ENCODE assay signal across 8 cellular contexts in genomic region chr2:178195390-178196166, GRCh38. TPM values are rescaled to one million over a fixed set of nuclear protein-coding genes. Genes with fewer than 3 reads are reported as not detected.
DNase-seq lines count a peak whose midpoint lies in the region; ATAC-seq, FAIRE-seq and TF ChIP-seq lines count a peak whose summit lies in the region.

No MANE protein-coding gene starts in this region.

- no peak for ATAC-seq in GM23338

- peaks cover 5% of the 10 kb centered on the region; the same call in 1 of the 2 replicates for H3F3A ChIP-seq in GM23338 (replicated peaks; ENCODE audit: low read depth)
- peaks cover 10% of the 10 kb centered on the region; the same call in 1 of the 2 replicates for H3F3A ChIP-seq in PC-9 (ENCODE audit: insufficient read depth, low read depth)

- H3K36me3 ChIP-seq in GM23338 (ENCODE audit: insufficient read depth), result no peaks in the 10 kb centered on the region
- H3K36me3 ChIP-seq in PC-9 (ENCODE audit: low read depth), result no peaks in the 10 kb centered on the region
- no peaks in the 10 kb centered on the region for H3K36me3 ChIP-seq in esophagus (ENCODE audit: control insufficient read depth in 2 of 2, insufficient read depth in 2 of 2, low read length in 1 of 2)

- no peak for DNase-seq in GM23338 (ENCODE audit: low spot score)
- DNase-seq in PC-9, result peak in 1 of 2 experiments; percentile 45
- no peak for DNase-seq in progenitor cell of endocrine pancreas (ENCODE audit: low spot score, unreplicated experiment)
- no peak for DNase-seq in MV-4-11 (lab: John Stamatoyannopoulos, UW)
- DNase-seq in HTR-8/SVneo (ENCODE audit: insufficient read length, low spot score), result no peak
- no peak for DNase-seq in NCI-H69 (lab: John Stamatoyannopoulos, UW)
- no peak for DNase-seq in NCI-H1417 treated with DMSO at 0.1 percent for 48 hours (lab: John Stamatoyannopoulos, UW)

- TSS peak; percentile 34 for BruUV-seq in PC-9 (replicated peaks; lab: Mats Ljungman, UMichigan)

- H3K79me2 ChIP-seq in GM23338 (replicated peaks; ENCODE audit: insufficient read depth) (no peaks in the 10 kb centered on the region; the same call in 1 of the 2 replicates), PC-9 (ENCODE audit: low read depth) (no peaks in the 10 kb centered on the region)

- WGBS in esophagus, 2 donors, result 16 to 24% methylated on average over 14 of the region's 14 CpGs

- no peaks in the 10 kb centered on the region for H3K9me2 ChIP-seq in GM23338 (ENCODE audit: insufficient read depth)
- H3K9me2 ChIP-seq in PC-9 (ENCODE audit: insufficient read depth), result no peaks in the 10 kb centered on the region

- peak overlapping the region; percentile 98 for H2AFZ ChIP-seq in GM23338
- peak overlapping the region; percentile 94 for H2AFZ ChIP-seq in PC-9

- intact Hi-C loops in PC-9 (cut with micrococcal nuclease; ENCODE audit: unreplicated experiment), result loop anchor here (1.0 to 10.0 kb wide), 5 partner anchors 63 to 219 kb away; partner anchors contain the start of gene PDE11A

- no peaks in the 10 kb centered on the region for H3K36me3 Mint-ChIP-seq in GM23338 (ENCODE audit: low read depth)
- no peaks in the 10 kb centered on the region for H3K36me3 Mint-ChIP-seq in progenitor cell of endocrine pancreas (ENCODE audit: insufficient read depth)

- TF ChIP-seq CTCF in GM23338 (conservative IDR thresholded peaks at IDR 0.05; ENCODE audit: low read depth in 2 of 2) (no peak), PC-9 (conservative IDR thresholded peaks at IDR 0.05) (no peak), progenitor cell of endocrine pancreas (IDR thresholded peaks at IDR 0.05; ENCODE audit: unreplicated experiment) (no peak)

- peaks cover 24% of the 10 kb centered on the region for H3K4me1 ChIP-seq in GM23338 (ENCODE audit: insufficient read depth)
- H3K4me1 ChIP-seq in PC-9 (replicated peaks; ENCODE audit: insufficient read depth), result peaks cover 16% of the 10 kb centered on the region
- no peaks in the 10 kb centered on the region for H3K4me1 ChIP-seq in esophagus (ENCODE audit: control insufficient read depth in 2 of 2, insufficient read depth in 2 of 2, low read length in 1 of 2)

- H3K27me3 ChIP-seq in GM23338 (ENCODE audit: insufficient read depth) (peaks cover 55% of the 10 kb centered on the region), PC-9 (ENCODE audit: insufficient read depth, low read depth) (peaks cover 24% of the 10 kb centered on the region; the same call in 1 of the 2 replicates), esophagus (ENCODE audit: control insufficient read depth in 1 of 2, insufficient read depth in 2 of 2, low read length in 2 of 2) (no peaks in the 10 kb centered on the region)

- peaks cover 26% of the 10 kb centered on the region for H3K4me1 Mint-ChIP-seq in GM23338
- peaks cover 9% of the 10 kb centered on the region for H3K4me1 Mint-ChIP-seq in progenitor cell of endocrine pancreas (ENCODE audit: low read depth)

- H3K4me3 ChIP-seq in GM23338, result peak overlapping the region; percentile 91
- peak overlapping the region; percentile 93 for H3K4me3 ChIP-seq in PC-9
- H3K4me3 ChIP-seq in esophagus (ENCODE audit: low read depth in 1 of 2, low read length in 2 of 2), result peak overlapping the region; percentile 78 to 84

- H3K9me3 Mint-ChIP-seq in GM23338 (no peaks in the 10 kb centered on the region), progenitor cell of endocrine pancreas (ENCODE audit: low read depth) (no peaks in the 10 kb centered on the region)

- no peak for FAIRE-seq in HTR-8/SVneo (lab: Jason Lieb, UNC)

- CTCF ChIA-PET in PC-9 (lab: Charles Lee), result interaction anchor here (0.6 to 1.0 kb wide), 2 partner anchors 80 to 126 kb away, joined by 3 to 4 read pairs; no protein-coding TSS in a partner anchor

- H3K4me2 ChIP-seq in GM23338, result peak overlapping the region; percentile 83
- H3K4me2 ChIP-seq in PC-9, result peak overlapping the region; percentile 88

- H3K4me3 Mint-ChIP-seq in GM23338 (peak overlapping the region; percentile 83), progenitor cell of endocrine pancreas (ENCODE audit: low read depth) (peak overlapping the region; percentile 77)

- no peaks in the 10 kb centered on the region for H3K9me3 ChIP-seq in PC-9 (ENCODE audit: insufficient read depth, low read depth)
- H3K9me3 ChIP-seq in esophagus (ENCODE audit: control insufficient read depth in 2 of 2, insufficient read depth in 1 of 2, low read depth in 1 of 2, low read length in 1 of 2), result no peaks in the 10 kb centered on the region

- POLR2A ChIA-PET in PC-9 (lab: Charles Lee; ENCODE audit: unreplicated experiment), result no interaction called here

- peaks cover 17% of the 10 kb centered on the region for H4K20me1 ChIP-seq in GM23338 (replicated peaks; ENCODE audit: insufficient read depth)
- H4K20me1 ChIP-seq in PC-9 (ENCODE audit: insufficient read depth), result no peaks in the 10 kb centered on the region

- H3K27me3 Mint-ChIP-seq in GM23338 (ENCODE audit: insufficient read depth, low read depth, poor library complexity) (peaks cover 32% of the 10 kb centered on the region), progenitor cell of endocrine pancreas (peaks cover 52% of the 10 kb centered on the region)

- no peak overlapping the region for H3K27ac ChIP-seq in GM23338 (ENCODE audit: low read depth)
- no peak overlapping the region for H3K27ac ChIP-seq in PC-9
- H3K27ac ChIP-seq in esophagus (ENCODE audit: low read depth in 2 of 2, low read length in 1 of 2), result peak overlapping the region; percentile 58 to 83

- H3K27ac Mint-ChIP-seq in GM23338 (no peak overlapping the region), progenitor cell of endocrine pancreas (peak overlapping the region; percentile 62)

TF ChIP-seq in GM23338, 12 proteins besides CTCF, POLR2A, EP300 and RAD21 (continues in another document):
- TF ChIP-seq, protein P1, sequence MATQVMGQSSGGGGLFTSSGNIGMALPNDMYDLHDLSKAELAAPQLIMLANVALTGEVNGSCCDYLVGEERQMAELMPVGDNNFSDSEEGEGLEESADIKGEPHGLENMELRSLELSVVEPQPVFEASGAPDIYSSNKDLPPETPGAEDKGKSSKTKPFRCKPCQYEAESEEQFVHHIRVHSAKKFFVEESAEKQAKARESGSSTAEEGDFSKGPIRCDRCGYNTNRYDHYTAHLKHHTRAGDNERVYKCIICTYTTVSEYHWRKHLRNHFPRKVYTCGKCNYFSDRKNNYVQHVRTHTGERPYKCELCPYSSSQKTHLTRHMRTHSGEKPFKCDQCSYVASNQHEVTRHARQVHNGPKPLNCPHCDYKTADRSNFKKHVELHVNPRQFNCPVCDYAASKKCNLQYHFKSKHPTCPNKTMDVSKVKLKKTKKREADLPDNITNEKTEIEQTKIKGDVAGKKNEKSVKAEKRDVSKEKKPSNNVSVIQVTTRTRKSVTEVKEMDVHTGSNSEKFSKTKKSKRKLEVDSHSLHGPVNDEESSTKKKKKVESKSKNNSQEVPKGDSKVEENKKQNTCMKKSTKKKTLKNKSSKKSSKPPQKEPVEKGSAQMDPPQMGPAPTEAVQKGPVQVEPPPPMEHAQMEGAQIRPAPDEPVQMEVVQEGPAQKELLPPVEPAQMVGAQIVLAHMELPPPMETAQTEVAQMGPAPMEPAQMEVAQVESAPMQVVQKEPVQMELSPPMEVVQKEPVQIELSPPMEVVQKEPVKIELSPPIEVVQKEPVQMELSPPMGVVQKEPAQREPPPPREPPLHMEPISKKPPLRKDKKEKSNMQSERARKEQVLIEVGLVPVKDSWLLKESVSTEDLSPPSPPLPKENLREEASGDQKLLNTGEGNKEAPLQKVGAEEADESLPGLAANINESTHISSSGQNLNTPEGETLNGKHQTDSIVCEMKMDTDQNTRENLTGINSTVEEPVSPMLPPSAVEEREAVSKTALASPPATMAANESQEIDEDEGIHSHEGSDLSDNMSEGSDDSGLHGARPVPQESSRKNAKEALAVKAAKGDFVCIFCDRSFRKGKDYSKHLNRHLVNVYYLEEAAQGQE (IDR thresholded peaks at IDR 0.05; ENCODE audit: unreplicated experiment), result no peak
- TF ChIP-seq EZH2phosphoT487 (IDR thresholded peaks at IDR 0.05; ENCODE audit: unreplicated experiment), result no peak
- TF ChIP-seq NANOG (IDR thresholded peaks at IDR 0.05; ENCODE audit: borderline replicate concordance), result no peak
- no peak for TF ChIP-seq ZNF114 (CRISPR knock-in tag; IDR thresholded peaks at IDR 0.05)
- TF ChIP-seq CREB1 (CRISPR knock-in tag; IDR thresholded peaks at IDR 0.05; ENCODE audit: low read depth), result no peak
- no peak for TF ChIP-seq ETS1 (IDR thresholded peaks at IDR 0.05)
- TF ChIP-seq EZH2 (IDR thresholded peaks at IDR 0.05; ENCODE audit: low read depth, unreplicated experiment), result peak; percentile 24

RNA-seq across cellular contexts. Expression of gene OSBPL6, which starts 1.3 kb away (rescaled TPM):
- 7.9 and 8.5 TPM in 2 replicates for total RNA-seq in GM23338 (2014; rRNA removed; shearing (Covaris generic))
- polyA plus RNA-seq in GM23338 (2016; fragmentation: Nextera tagmentation; extraction: Ambion mirVana) (4.5 and 6.0 TPM in 2 replicates), esophagus (1 to 10 TPM in 1 of 2 donors, under 1 TPM in 1; 0.73 to 1.5 TPM)
- total RNA-seq in PC-9 (2021) (2.6 and 3.5 TPM in 2 replicates), progenitor cell of endocrine pancreas (2.0 and 2.4 TPM in 2 replicates)

Comparison
In these comparisons a context has a peak if more than half of its experiments do, and no peak if none do; other contexts are left out.
1. H3K27ac ChIP-seq: peak in esophagus (2 of 2); none in GM23338 (single experiment) and PC-9 (single experiment).
2. Peak in every context shown above with its lines, with median percentiles within 50 percentile points of each other: H3K4me3 ChIP-seq.